Comparison of ENCODE assay signal across 10 cellular contexts in the genomic region with DNA sequence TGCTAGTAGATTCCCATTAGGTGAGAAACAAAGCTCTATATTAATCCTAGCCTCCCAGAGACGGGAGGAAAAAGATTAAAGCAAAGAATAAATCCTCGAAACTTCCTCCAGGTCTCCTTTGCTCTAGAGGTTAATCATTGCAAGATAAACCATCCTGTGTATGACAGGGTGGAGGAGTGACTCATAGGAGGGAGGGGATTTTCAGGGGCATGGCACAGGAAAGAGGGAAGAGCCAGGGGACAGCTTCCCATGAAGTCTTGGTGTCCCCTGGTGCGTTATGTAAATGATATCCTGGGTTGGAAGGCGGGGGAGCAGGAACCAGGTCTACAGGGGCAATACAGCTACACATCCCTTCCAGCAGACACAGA. TPM values are rescaled to one million over a fixed set of nuclear protein-coding genes. Genes with fewer than 3 reads are reported as not detected.
DNase-seq lines count a peak whose midpoint lies in the region; ATAC-seq and TF ChIP-seq lines count a peak whose summit lies in the region.
"Had no signal": no experiment of that assay in that cellular context is flagged by ENCODE, and none has a peak within 500 bp of the region (broad histone marks: within the 10 kb centered on the region; RNA-seq: fewer than 3 reads in every experiment).

No MANE protein-coding gene starts in this region.

- peak; percentile 94 for DNase-seq in Caki2 (ENCODE audit: low read depth)
- DNase-seq in NCI-H774 (lab: John Stamatoyannopoulos, UW): peak; percentile 35
- DNase-seq in mesenteric fat pad (ENCODE audit: low spot score): no peak
- DNase-seq in stimulated activated naive CD8-positive, alpha-beta T cell treated with anti-CD3 and anti-CD28 coated beads, Interleukin-15, Interleukin-2, amounts not matched to agents 100 U/mL and 50 U/mL, for 24 hours: no peak
- no peak for DNase-seq in hypothalamus (lab: John Stamatoyannopoulos, UW)
- no peak for DNase-seq in Ammon's horn (ENCODE audit: low spot score)
- DNase-seq: dermis blood vessel endothelial cell, NCI-H1417 had no signal

- peak overlapping the region; percentile 18 to 77 (median 64) for H3K4me3 Mint-ChIP-seq in nephron

- no peak for TF ChIP-seq CTCF in nephron (IDR thresholded peaks at IDR 0.05; ENCODE audit: unreplicated experiment in 3 of 3)

- H3K36me3 Mint-ChIP-seq in nephron (ENCODE audit: low read depth): peaks cover 9% of the 10 kb centered on the region

- H3K4me1 Mint-ChIP-seq in nephron: peaks cover 15% of the 10 kb centered on the region

- in situ Hi-C loops in Caki2 (cut with HindIII; ENCODE audit: low pct_unique_long_range_greater_than_20kb, low sequenced_read_pairs): no loop called here

- ATAC-seq in esophagus mucosa: peak; percentile 90
- ATAC-seq in stimulated activated naive CD8-positive, alpha-beta T cell treated with anti-CD3 and anti-CD28 coated beads, Interleukin-15, Interleukin-2, amounts not matched to agents 100 U/mL and 50 U/mL, for 24 hours: no peak

- H3K9me3 Mint-ChIP-seq in nephron: peaks cover 27% of the 10 kb centered on the region

- peak overlapping the region; percentile 49 to 87 (median 77) for H3K27ac Mint-ChIP-seq in nephron

- H3K27me3 Mint-ChIP-seq in nephron (ENCODE audit: low read depth): peaks cover 3% of the 10 kb centered on the region

RNA-seq across cellular contexts. Expression of gene CYP3A5, which starts 0.8 kb away (rescaled TPM):
- total RNA-seq in Caki2 (2014; rRNA removed; shearing (Covaris generic); ENCODE audit: low replicate concordance): 0.49 and 6.0 TPM in 2 replicates
- total RNA-seq in esophagus mucosa (26.4 TPM), mesenteric fat pad (96.8 TPM)
- total RNA-seq: dermis blood vessel endothelial cell had no signal

RNA-seq across cellular contexts. Expression of gene CYP3A7, which starts 56.0 kb away (rescaled TPM):
- not detected in 2 replicates for total RNA-seq in Caki2 (2014; rRNA removed; shearing (Covaris generic); ENCODE audit: low replicate concordance)
- total RNA-seq in esophagus mucosa (not detected), mesenteric fat pad (not detected)
- total RNA-seq: dermis blood vessel endothelial cell had no signal

Comparison
In these comparisons a context has a peak if more than half of its experiments do, and no peak if none do; other contexts are left out.
1. DNase-seq: peak in Caki2 (single experiment) and NCI-H774 (single experiment); none in mesenteric fat pad (single experiment), stimulated activated naive CD8-positive, alpha-beta T cell treated with anti-CD3 and anti-CD28 coated beads, Interleukin-15, Interleukin-2, amounts not matched to agents 100 U/mL and 50 U/mL, for 24 hours (single experiment), hypothalamus (0 of 51) and Ammon's horn (single experiment).